Comparison of ENCODE assay signal across 8 cellular contexts in genomic region chr5:74641014-74641777, GRCh38. TPM values are rescaled to one million over a fixed set of nuclear protein-coding genes. Genes with fewer than 3 reads are reported as not detected.
DNase-seq lines count a peak whose midpoint lies in the region; ATAC-seq and TF ChIP-seq lines count a peak whose summit lies in the region.

No MANE protein-coding gene starts in this region.

- no peaks in the 10 kb centered on the region for H3K9me3 Mint-ChIP-seq in T-helper 1 cell treated with Interleukin-12 subunit alpha and Interleukin-12 subunit beta and Interleukin-4 antibody, amounts not matched to agents 30 μg/mL and 1 μg/mL, for 36 hours

- peaks cover 0 to 2% (median 0%) of the 10 kb centered on the region in 6 donors for H3K36me3 ChIP-seq in spleen

- no peaks in the 10 kb centered on the region for H3K9me3 ChIP-seq in spleen

- H3K4me3 ChIP-seq in Jurkat, Clone E6-1 (ENCODE audit: low read length): peak overlapping the region; percentile 70
- H3K4me3 ChIP-seq in spleen: peak overlapping the region; percentile 64 to 87 (median 78)

- TF ChIP-seq CTCF in spleen (IDR thresholded peaks at IDR 0.05 in 8 of 11, conservative IDR thresholded peaks at IDR 0.05 in 3 of 11): no peak

- ATAC-seq in GM21619 (IDR thresholded peaks at IDR 0.05; ENCODE audit: unreplicated experiment): peak; percentile 17

- no peaks in the 10 kb centered on the region for H3K36me3 Mint-ChIP-seq in T-helper 1 cell treated with Interleukin-12 subunit alpha and Interleukin-12 subunit beta and Interleukin-4 antibody, amounts not matched to agents 30 μg/mL and 1 μg/mL, for 36 hours (ENCODE audit: low read depth)

- H3K27me3 Mint-ChIP-seq in T-helper 1 cell treated with Interleukin-12 subunit alpha and Interleukin-12 subunit beta and Interleukin-4 antibody, amounts not matched to agents 30 μg/mL and 1 μg/mL, for 36 hours (ENCODE audit: low read depth): peaks cover 66% of the 10 kb centered on the region

- H3K27ac Mint-ChIP-seq in T-helper 1 cell treated with Interleukin-12 subunit alpha and Interleukin-12 subunit beta and Interleukin-4 antibody, amounts not matched to agents 30 μg/mL and 1 μg/mL, for 36 hours: peak overlapping the region; percentile 23

- intact Hi-C loops in spleen (cut with DNase I; ENCODE audit: low total_unique reads): loop anchor here (10.0 kb wide), 2 partner anchors 246 to 606 kb away; no protein-coding TSS in a partner anchor

- peaks cover 0 to 19% (median 0%) of the 10 kb centered on the region in 7 donors for H3K27me3 ChIP-seq in spleen (replicated peaks in 1 of 7)

- TF ChIP-seq POLR2A in spleen (IDR thresholded peaks at IDR 0.05): no peak

- WGBS in spleen, 5 donors: 0 to 2% (median 1%) methylated on average over 22 to 42 of the region's 42 CpGs

- peak overlapping the region; percentile 84 to 98 (median 92) for H3K27ac ChIP-seq in spleen

- DNase-seq in DMS79 (lab: John Stamatoyannopoulos, UW) (peak; percentile 55), cerebellum (ENCODE audit: low spot score) (peak; percentile 23), kidney glomerular epithelial cell (lab: John Stamatoyannopoulos, UW) (peak; percentile 76), spleen (peak; percentile 93), cortex of kidney (lab: John Stamatoyannopoulos, UW) (no peak)
- no peak for DNase-seq in Jurkat, Clone E6-1 (ENCODE audit: low read depth, low spot score)

- H3K4me1 ChIP-seq in spleen: peaks cover 18 to 81% (median 64%) of the 10 kb centered on the region in 6 donors

- peak overlapping the region; percentile 83 for H3K4me3 Mint-ChIP-seq in T-helper 1 cell treated with Interleukin-12 subunit alpha and Interleukin-12 subunit beta and Interleukin-4 antibody, amounts not matched to agents 30 μg/mL and 1 μg/mL, for 36 hours

- peaks cover 27% of the 10 kb centered on the region for H3K4me1 Mint-ChIP-seq in T-helper 1 cell treated with Interleukin-12 subunit alpha and Interleukin-12 subunit beta and Interleukin-4 antibody, amounts not matched to agents 30 μg/mL and 1 μg/mL, for 36 hours (ENCODE audit: low read depth)

RNA-seq across cellular contexts. Expression of gene ENC1, which starts 0.7 kb away (rescaled TPM):
- polyA plus RNA-seq in Jurkat, Clone E6-1 (2012; ENCODE audit: insufficient read depth, insufficient read length): 3.2 TPM
- total RNA-seq in cerebellum: 410 TPM
- 10 to 100 TPM in 6 of 7 donors, 1 to 10 TPM in 1; 5.4 to 19.5 (median 13.5) TPM for total RNA-seq in spleen
- 10 to 100 TPM in 1 of 3 donors, 1 to 10 TPM in 2; 3.8 to 10.0 (median 7.4) TPM for polyA plus RNA-seq in spleen

RNA-seq across cellular contexts. Expression of gene HEXB, which starts 43.8 kb away (rescaled TPM):
- polyA plus RNA-seq in Jurkat, Clone E6-1 (2012; ENCODE audit: insufficient read depth, insufficient read length): 90.3 TPM
- total RNA-seq in cerebellum (18.6 TPM), spleen (100 to 1,000 TPM in 3 of 7 donors, 10 to 100 TPM in 4; 69.1 to 119 (median 94.3) TPM)
- polyA plus RNA-seq in spleen: 10 to 100 TPM; 61.9 to 77.4 (median 70.8) TPM

Comparison
In these comparisons a context has a peak if more than half of its experiments do, and no peak if none do; other contexts are left out.
1. DNase-seq: peak in DMS79 (single experiment), cerebellum (single experiment), kidney glomerular epithelial cell (single experiment) and spleen (single experiment); none in Jurkat, Clone E6-1 (single experiment) and cortex of kidney (single experiment).
2. RNA of gene ENC1, which starts 0.7 kb away (total RNA-seq): 410 TPM in cerebellum (single experiment); 5.4 to 19.5 TPM in spleen; every median in the first group is over 10 times any median in the second.